In genomic region chr13:39417643-39418042, GRCh38 we compare ENCODE assay signal across 1 cellular context.
TF ChIP-seq lines count a peak whose summit lies in the region.

No MANE protein-coding gene starts in this region.

TF ChIP-seq in GM23338, 12 proteins besides CTCF, POLR2A, EP300 and RAD21 (continued from another document):
- no peak for TF ChIP-seq ZNF462 (CRISPR knock-in tag; IDR thresholded peaks at IDR 0.05)
- TF ChIP-seq REST (IDR thresholded peaks at IDR 0.05; ENCODE audit: unreplicated experiment): no peak
- TF ChIP-seq STAT1 (IDR thresholded peaks at IDR 0.05; ENCODE audit: unreplicated experiment): no peak
- TF ChIP-seq EZH2 (IDR thresholded peaks at IDR 0.05; ENCODE audit: low read depth, unreplicated experiment): no peak
- TF ChIP-seq NANOG (IDR thresholded peaks at IDR 0.05; ENCODE audit: borderline replicate concordance): no peak
- TF ChIP-seq CREB1 (CRISPR knock-in tag; IDR thresholded peaks at IDR 0.05; ENCODE audit: low read depth): no peak
- no peak for TF ChIP-seq ZNF331 (CRISPR knock-in tag; IDR thresholded peaks at IDR 0.05; ENCODE audit: low read depth)
- TF ChIP-seq POLR2AphosphoS5 (IDR thresholded peaks at IDR 0.05; ENCODE audit: low read depth): no peak
- no peak for TF ChIP-seq ETS1 (IDR thresholded peaks at IDR 0.05)
- TF ChIP-seq ZNF114 (CRISPR knock-in tag; IDR thresholded peaks at IDR 0.05): no peak
TF ChIP-seq in GM23338: peak in this region for 0.
